Comparison of ENCODE assay signal across 1 cellular context in genomic region chr6:131065824-131066171, GRCh38.
TF ChIP-seq lines count a peak whose summit lies in the region.

No MANE protein-coding gene starts in this region.

TF ChIP-seq in HCT116, 20 proteins besides CTCF, POLR2A, EP300 and RAD21 (continued from another document):
- TF ChIP-seq REST (IDR thresholded peaks at IDR 0.05; ENCODE audit: low read depth) (no peak), JUND (IDR thresholded peaks at IDR 0.05) (no peak), MAX (IDR thresholded peaks at IDR 0.05) (no peak), EZH2phosphoT487 (IDR thresholded peaks at IDR 0.05; ENCODE audit: borderline replicate concordance) (no peak), SP1 (IDR thresholded peaks at IDR 0.05; ENCODE audit: low read depth) (no peak), YY1 (IDR thresholded peaks at IDR 0.05; ENCODE audit: extremely low read depth, insufficient replicate concordance, low read depth, low read length) (no peak), EGR1 (IDR thresholded peaks at IDR 0.05; ENCODE audit: low read depth) (no peak), ATF3 (IDR thresholded peaks at IDR 0.05) (no peak), SRF (IDR thresholded peaks at IDR 0.05; ENCODE audit: low read depth) (no peak), CBX3 (IDR thresholded peaks at IDR 0.05; ENCODE audit: low read depth) (no peak), ZFX (IDR thresholded peaks at IDR 0.05) (no peak), FOSL1 (IDR thresholded peaks at IDR 0.05; ENCODE audit: low read depth) (no peak), ELF1 (IDR thresholded peaks at IDR 0.05; ENCODE audit: borderline replicate concordance, low read depth) (no peak), ZNF274 (IDR thresholded peaks at IDR 0.05; ENCODE audit: low read depth, low read length) (no peak), TCF7L2 (IDR thresholded peaks at IDR 0.05; ENCODE audit: borderline replicate concordance, extremely low read depth, insufficient read depth, insufficient read length) (no peak)
